Comparison of ENCODE assay signal across 37 cellular contexts in the genomic region with DNA sequence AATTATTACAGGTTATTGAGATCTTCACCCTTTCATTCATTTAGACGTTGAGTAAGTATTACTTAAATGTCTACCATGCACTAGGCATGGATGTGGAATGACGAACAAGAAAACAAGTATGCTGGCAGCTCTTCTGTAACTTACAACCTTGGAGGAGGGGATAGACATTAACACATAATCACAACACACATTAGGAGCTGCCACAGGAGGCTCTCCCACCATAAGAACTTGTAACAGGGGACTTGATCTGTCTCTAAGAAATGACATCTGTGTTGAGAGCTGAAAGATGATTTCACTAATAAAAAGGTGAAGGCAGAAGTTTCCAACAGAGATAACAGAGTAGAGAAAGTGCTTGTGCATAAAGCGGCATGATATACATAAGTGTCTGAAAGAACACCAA.
"Had no signal": no experiment of that assay in that cellular context is flagged by ENCODE, and none has a peak within 500 bp of the region (broad histone marks: within the 10 kb centered on the region; RNA-seq: fewer than 3 reads in every experiment).

No MANE protein-coding gene starts in this region.

- H3K36me3 Mint-ChIP-seq: activated naive CD4-positive, alpha-beta T cell treated with anti-CD3 and anti-CD28 coated beads, Interleukin-2, amount 10 ng/mL, durations not matched to agents 7 days and 5 days; activated naive CD4-positive, alpha-beta T cell treated with anti-CD3 and anti-CD28 coated beads, Interleukin-2, amount 50 U/mL, for 24 hours; activated naive CD8-positive, alpha-beta T cell; activated naive CD8-positive, alpha-beta T cell treated with anti-CD3 and anti-CD28 coated beads for 36 hours; activated naive CD8-positive, alpha-beta T cell treated with anti-CD3 and anti-CD28 coated beads, Interleukin-2, amount 10 ng/mL, durations not matched to agents 7 days and 5 days had no signal

- ATAC-seq: activated naive CD4-positive, alpha-beta T cell treated with anti-CD3 and anti-CD28 coated beads, Interleukin-2, amount 50 U/mL, for 72 hours; activated naive CD8-positive, alpha-beta T cell treated with anti-CD3 and anti-CD28 coated beads, Interleukin-2, amount 50 U/mL, for 24 hours; activated T-cell treated with anti-CD3 and anti-CD28 coated beads, Interleukin-2, amount 50 U/mL, for 4 hours; activated T-cell treated with anti-CD3 and anti-CD28 coated beads, Interleukin-2, amount 50 U/mL, for 72 hours; activated T-helper 17 cell treated with anti-CD3 and anti-CD28 coated beads, Interleukin-2, amount 50 U/mL, for 72 hours; body of pancreas had no signal

- H3K27me3 Mint-ChIP-seq: activated naive CD4-positive, alpha-beta T cell treated with anti-CD3 and anti-CD28 coated beads, Interleukin-2, amount 10 ng/mL, durations not matched to agents 7 days and 5 days; activated naive CD8-positive, alpha-beta T cell treated with anti-CD3 and anti-CD28 coated beads for 36 hours; activated T-cell treated with anti-CD3 and anti-CD28 coated beads, Interleukin-2, amount 50 U/mL, for 24 hours; brain; central memory CD8-positive, alpha-beta T cell had no signal

- H3K9me3 Mint-ChIP-seq: activated naive CD4-positive, alpha-beta T cell treated with anti-CD3 and anti-CD28 coated beads, Interleukin-2, amount 50 U/mL, for 24 hours; activated T-helper 1 cell treated with anti-CD3 and anti-CD28 coated beads, Interleukin-12 subunit alpha, Interleukin-12 subunit beta, Interleukin-2, Interleukin-4 antibody, amounts not matched to agents 30 ng/mL and 10 ng/mL and 1 ng/mL, durations not matched to agents 14 hours and 24 hours and 36 hours; central memory CD8-positive, alpha-beta T cell had no signal

- H3K4me1 Mint-ChIP-seq: activated naive CD4-positive, alpha-beta T cell treated with anti-CD3 and anti-CD28 coated beads, Interleukin-2, amount 10 ng/mL, durations not matched to agents 7 days and 5 days; activated naive CD4-positive, alpha-beta T cell treated with anti-CD3 and anti-CD28 coated beads, Interleukin-2, amount 50 U/mL, for 24 hours; activated naive CD8-positive, alpha-beta T cell treated with anti-CD3 and anti-CD28 coated beads for 36 hours; activated naive CD8-positive, alpha-beta T cell treated with anti-CD3 and anti-CD28 coated beads, Interleukin-2, amount 10 ng/mL, durations not matched to agents 7 days and 5 days; activated naive CD8-positive, alpha-beta T cell treated with anti-CD3 and anti-CD28 coated beads, Interleukin-2, amount 50 U/mL, for 24 hours; brain; central memory CD8-positive, alpha-beta T cell had no signal

- H3K9me3 ChIP-seq: adrenal gland, ascending aorta, body of pancreas, breast epithelium had no signal

- H3K27me3 ChIP-seq: adrenal gland, ascending aorta, body of pancreas, brain microvascular endothelial cell, breast epithelium, cardiac muscle cell had no signal

- DNase-seq: activated effector memory CD4-positive, alpha-beta T cell treated with anti-CD3 and anti-CD28 coated beads, Interleukin-2, amount 50 U/mL, for 16 hours; activated effector memory CD4-positive, alpha-beta T cell treated with Interleukin-2 at 50 U/mL for 16 hours; activated gamma-delta T cell; activated gamma-delta T cell treated with Interleukin-2 at 50 U/mL for 16 hours; activated naive CD4-positive, alpha-beta T cell; activated naive CD4-positive, alpha-beta T cell treated with anti-CD3 and anti-CD28 coated beads for 36 hours; activated naive CD4-positive, alpha-beta T cell treated with anti-CD3 and anti-CD28 coated beads, Interleukin-2, amount 10 ng/mL, durations not matched to agents 7 days and 5 days; activated naive CD4-positive, alpha-beta T cell treated with anti-CD3 and anti-CD28 coated beads, Interleukin-2, amount 50 U/mL, for 16 hours; activated naive CD4-positive, alpha-beta T cell treated with Interleukin-2 at 50 U/mL for 16 hours; activated naive CD8-positive, alpha-beta T cell treated with anti-CD3 and anti-CD28 coated beads for 36 hours; activated naive CD8-positive, alpha-beta T cell treated with anti-CD3 and anti-CD28 coated beads, Interleukin-2, amount 10 ng/mL, durations not matched to agents 7 days and 5 days; activated naive CD8-positive, alpha-beta T cell treated with anti-CD3 and anti-CD28 coated beads, Interleukin-2, amount 50 U/mL, for 24 hours; activated T-cell treated with anti-CD3 and anti-CD28 coated beads, Interleukin-2, amount 50 U/mL, for 24 hours; activated T-cell treated with anti-CD3 and anti-CD28 coated beads, Interleukin-2, amount 50 U/mL, for 4 hours; activated T-cell treated with anti-CD3 and anti-CD28 coated beads, Interleukin-2, amount 50 U/mL, for 48 hours; activated T-cell treated with anti-CD3 and anti-CD28 coated beads, Interleukin-2, amount 50 U/mL, for 72 hours; adrenal gland; amniotic stem cell; amygdala; anterior cingulate cortex; aorta; body of pancreas; brain microvascular endothelial cell; caudate nucleus; central memory CD4-positive, alpha-beta T cell; cerebellar nuclear complex had no signal

- H3K27ac Mint-ChIP-seq: activated naive CD4-positive, alpha-beta T cell treated with anti-CD3 and anti-CD28 coated beads for 36 hours; activated naive CD4-positive, alpha-beta T cell treated with anti-CD3 and anti-CD28 coated beads, Interleukin-2, amount 10 ng/mL, durations not matched to agents 7 days and 5 days; activated naive CD4-positive, alpha-beta T cell treated with anti-CD3 and anti-CD28 coated beads, Interleukin-2, amount 50 U/mL, for 24 hours; activated naive CD4-positive, alpha-beta T cell treated with anti-CD3 and anti-CD28 coated beads, Interleukin-2, amount 50 U/mL, for 72 hours; activated naive CD8-positive, alpha-beta T cell; activated naive CD8-positive, alpha-beta T cell treated with anti-CD3 and anti-CD28 coated beads for 36 hours; activated naive CD8-positive, alpha-beta T cell treated with anti-CD3 and anti-CD28 coated beads, Interleukin-2, amount 10 ng/mL, durations not matched to agents 7 days and 5 days; activated naive CD8-positive, alpha-beta T cell treated with anti-CD3 and anti-CD28 coated beads, Interleukin-2, amount 50 U/mL, for 24 hours; activated T-cell treated with anti-CD3 and anti-CD28 coated beads, Interleukin-2, amount 50 U/mL, for 24 hours; activated T-cell treated with anti-CD3 and anti-CD28 coated beads, Interleukin-2, amount 50 U/mL, for 72 hours; activated T-helper 1 cell treated with anti-CD3 and anti-CD28 coated beads, Interleukin-12 subunit alpha, Interleukin-12 subunit beta, Interleukin-2, Interleukin-4 antibody, amounts not matched to agents 30 ng/mL and 10 ng/mL and 1 ng/mL, durations not matched to agents 14 hours and 24 hours and 36 hours; activated T-helper 17 cell treated with anti-CD3 and anti-CD28 coated beads, Interleukin-2, amount 50 U/mL, for 72 hours; activated T-helper 2 cell treated with anti-CD3 and anti-CD28 coated beads, Interferon-gamma antibody, Interleukin-2, Interleukin-4, amounts not matched to agents 10 μg/mL and 5 μg/mL and 100 μg/mL, durations not matched to agents 14 hours and 24 hours and 36 hours; brain had no signal

- H3K27ac ChIP-seq: adrenal gland, ascending aorta, body of pancreas, brain microvascular endothelial cell, breast epithelium, cardiac muscle cell had no signal

- H3K36me3 ChIP-seq: adrenal gland, ascending aorta, brain microvascular endothelial cell, breast epithelium, cardiac muscle cell had no signal

- H3K4me3 Mint-ChIP-seq: activated naive CD4-positive, alpha-beta T cell treated with anti-CD3 and anti-CD28 coated beads for 36 hours; activated naive CD4-positive, alpha-beta T cell treated with anti-CD3 and anti-CD28 coated beads, Interleukin-2, amount 10 ng/mL, durations not matched to agents 7 days and 5 days; activated naive CD4-positive, alpha-beta T cell treated with anti-CD3 and anti-CD28 coated beads, Interleukin-2, amount 50 U/mL, for 24 hours; activated naive CD8-positive, alpha-beta T cell; activated naive CD8-positive, alpha-beta T cell treated with anti-CD3 and anti-CD28 coated beads for 36 hours; activated naive CD8-positive, alpha-beta T cell treated with anti-CD3 and anti-CD28 coated beads, Interleukin-2, amount 10 ng/mL, durations not matched to agents 7 days and 5 days; activated naive CD8-positive, alpha-beta T cell treated with anti-CD3 and anti-CD28 coated beads, Interleukin-2, amount 50 U/mL, for 24 hours; activated T-cell treated with anti-CD3 and anti-CD28 coated beads, Interleukin-2, amount 50 U/mL, for 24 hours; activated T-cell treated with anti-CD3 and anti-CD28 coated beads, Interleukin-2, amount 50 U/mL, for 4 hours; activated T-cell treated with anti-CD3 and anti-CD28 coated beads, Interleukin-2, amount 50 U/mL, for 72 hours; activated T-helper 1 cell treated with anti-CD3 and anti-CD28 coated beads, Interleukin-12 subunit alpha, Interleukin-12 subunit beta, Interleukin-2, Interleukin-4 antibody, amounts not matched to agents 30 ng/mL and 10 ng/mL and 1 ng/mL, durations not matched to agents 14 hours and 24 hours and 36 hours; activated T-helper 17 cell treated with anti-CD3 and anti-CD28 coated beads, Interleukin-2, amount 50 U/mL, for 72 hours; brain; central memory CD8-positive, alpha-beta T cell had no signal

- H3K4me1 ChIP-seq: adrenal gland, ascending aorta, body of pancreas, breast epithelium had no signal

- H3K4me3 ChIP-seq: adrenal gland, ascending aorta, body of pancreas, breast epithelium, cardiac muscle cell had no signal
